2 cellular contexts compared by ENCODE assay signal in the genomic region with DNA sequence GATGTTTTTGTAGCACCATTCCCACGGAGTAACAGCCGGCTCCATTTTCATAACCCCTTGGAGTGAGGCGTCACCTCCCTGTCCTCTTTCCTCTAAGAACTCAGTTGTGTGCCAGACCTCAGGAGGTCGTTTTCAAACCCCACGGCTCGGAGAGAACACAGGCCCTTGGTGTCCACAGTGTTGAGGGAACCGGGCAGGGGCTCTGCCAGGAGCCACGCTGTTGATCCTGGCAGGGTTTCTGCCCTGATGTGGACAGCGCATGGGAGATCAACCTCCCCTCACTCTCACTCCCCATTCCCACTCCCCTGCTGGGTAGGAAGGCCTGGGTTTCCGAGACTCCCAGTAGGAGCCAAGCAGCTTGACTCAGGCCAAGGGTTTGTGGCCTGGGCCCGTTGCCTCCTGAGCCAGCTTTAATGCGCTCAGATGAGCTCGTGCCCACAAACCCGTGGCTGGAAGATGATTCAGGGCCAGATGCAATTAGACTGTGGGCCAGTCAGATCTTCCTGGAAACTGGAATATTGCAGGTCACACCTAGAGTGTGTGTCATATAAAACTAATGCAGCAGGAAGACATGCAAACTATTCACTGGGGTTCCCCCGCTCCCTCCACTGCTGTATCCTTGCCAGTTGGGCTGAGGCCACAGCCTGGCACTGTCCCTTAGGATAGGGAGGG.
TF ChIP-seq lines count a peak whose summit lies in the region.

No MANE protein-coding gene starts in this region.

TF ChIP-seq in SK-N-SH treated with all-trans-retinoic acid at 6 μM for 48 hours, 23 proteins besides CTCF, POLR2A, EP300 and RAD21 (continued from another document):
- no peak for TF ChIP-seq ZC3H10 (CRISPR knock-in tag; IDR thresholded peaks at IDR 0.05)
- TF ChIP-seq CSDC2 (CRISPR knock-in tag; IDR thresholded peaks at IDR 0.05): no peak
- no peak for TF ChIP-seq TCF4 (CRISPR knock-in tag; IDR thresholded peaks at IDR 0.05; ENCODE audit: borderline replicate concordance)
- TF ChIP-seq, protein P1, sequence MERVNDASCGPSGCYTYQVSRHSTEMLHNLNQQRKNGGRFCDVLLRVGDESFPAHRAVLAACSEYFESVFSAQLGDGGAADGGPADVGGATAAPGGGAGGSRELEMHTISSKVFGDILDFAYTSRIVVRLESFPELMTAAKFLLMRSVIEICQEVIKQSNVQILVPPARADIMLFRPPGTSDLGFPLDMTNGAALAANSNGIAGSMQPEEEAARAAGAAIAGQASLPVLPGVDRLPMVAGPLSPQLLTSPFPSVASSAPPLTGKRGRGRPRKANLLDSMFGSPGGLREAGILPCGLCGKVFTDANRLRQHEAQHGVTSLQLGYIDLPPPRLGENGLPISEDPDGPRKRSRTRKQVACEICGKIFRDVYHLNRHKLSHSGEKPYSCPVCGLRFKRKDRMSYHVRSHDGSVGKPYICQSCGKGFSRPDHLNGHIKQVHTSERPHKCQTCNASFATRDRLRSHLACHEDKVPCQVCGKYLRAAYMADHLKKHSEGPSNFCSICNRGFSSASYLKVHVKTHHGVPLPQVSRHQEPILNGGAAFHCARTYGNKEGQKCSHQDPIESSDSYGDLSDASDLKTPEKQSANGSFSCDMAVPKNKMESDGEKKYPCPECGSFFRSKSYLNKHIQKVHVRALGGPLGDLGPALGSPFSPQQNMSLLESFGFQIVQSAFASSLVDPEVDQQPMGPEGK (CRISPR knock-in tag; IDR thresholded peaks at IDR 0.05; ENCODE audit: borderline replicate concordance): no peak

TF ChIP-seq in SK-N-SH, 30 proteins besides CTCF, POLR2A, EP300 and RAD21 (continued from another document):
- TF ChIP-seq, protein P2, sequence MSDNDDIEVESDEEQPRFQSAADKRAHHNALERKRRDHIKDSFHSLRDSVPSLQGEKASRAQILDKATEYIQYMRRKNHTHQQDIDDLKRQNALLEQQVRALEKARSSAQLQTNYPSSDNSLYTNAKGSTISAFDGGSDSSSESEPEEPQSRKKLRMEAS (IDR thresholded peaks at IDR 0.05; ENCODE audit: low read depth): no peak
